2 cellular contexts compared by ENCODE assay signal in the genomic region with DNA sequence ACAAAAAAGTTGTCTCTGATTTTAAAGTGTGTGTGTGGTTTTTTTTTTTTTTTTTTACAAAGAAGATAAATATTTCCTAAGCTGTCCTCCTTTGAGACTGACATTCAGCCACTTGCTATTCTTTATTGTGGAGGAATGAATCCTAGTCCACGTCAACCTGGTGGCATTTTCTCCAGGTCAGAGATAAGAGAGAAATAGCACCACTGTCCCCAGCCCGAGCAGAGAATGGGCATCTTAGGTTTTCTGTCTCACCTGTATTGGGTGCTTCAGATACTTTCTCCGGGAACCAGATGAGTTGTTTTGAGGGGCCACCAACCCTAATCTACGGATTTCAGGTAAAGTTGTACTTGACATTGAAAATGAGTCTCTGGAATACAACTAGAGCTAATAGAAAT.
TF ChIP-seq lines count a peak whose summit lies in the region.

No MANE protein-coding gene starts in this region.

TF ChIP-seq in GM23338, 12 proteins besides CTCF, POLR2A, EP300 and RAD21 (continued from another document):
- TF ChIP-seq, protein P1, sequence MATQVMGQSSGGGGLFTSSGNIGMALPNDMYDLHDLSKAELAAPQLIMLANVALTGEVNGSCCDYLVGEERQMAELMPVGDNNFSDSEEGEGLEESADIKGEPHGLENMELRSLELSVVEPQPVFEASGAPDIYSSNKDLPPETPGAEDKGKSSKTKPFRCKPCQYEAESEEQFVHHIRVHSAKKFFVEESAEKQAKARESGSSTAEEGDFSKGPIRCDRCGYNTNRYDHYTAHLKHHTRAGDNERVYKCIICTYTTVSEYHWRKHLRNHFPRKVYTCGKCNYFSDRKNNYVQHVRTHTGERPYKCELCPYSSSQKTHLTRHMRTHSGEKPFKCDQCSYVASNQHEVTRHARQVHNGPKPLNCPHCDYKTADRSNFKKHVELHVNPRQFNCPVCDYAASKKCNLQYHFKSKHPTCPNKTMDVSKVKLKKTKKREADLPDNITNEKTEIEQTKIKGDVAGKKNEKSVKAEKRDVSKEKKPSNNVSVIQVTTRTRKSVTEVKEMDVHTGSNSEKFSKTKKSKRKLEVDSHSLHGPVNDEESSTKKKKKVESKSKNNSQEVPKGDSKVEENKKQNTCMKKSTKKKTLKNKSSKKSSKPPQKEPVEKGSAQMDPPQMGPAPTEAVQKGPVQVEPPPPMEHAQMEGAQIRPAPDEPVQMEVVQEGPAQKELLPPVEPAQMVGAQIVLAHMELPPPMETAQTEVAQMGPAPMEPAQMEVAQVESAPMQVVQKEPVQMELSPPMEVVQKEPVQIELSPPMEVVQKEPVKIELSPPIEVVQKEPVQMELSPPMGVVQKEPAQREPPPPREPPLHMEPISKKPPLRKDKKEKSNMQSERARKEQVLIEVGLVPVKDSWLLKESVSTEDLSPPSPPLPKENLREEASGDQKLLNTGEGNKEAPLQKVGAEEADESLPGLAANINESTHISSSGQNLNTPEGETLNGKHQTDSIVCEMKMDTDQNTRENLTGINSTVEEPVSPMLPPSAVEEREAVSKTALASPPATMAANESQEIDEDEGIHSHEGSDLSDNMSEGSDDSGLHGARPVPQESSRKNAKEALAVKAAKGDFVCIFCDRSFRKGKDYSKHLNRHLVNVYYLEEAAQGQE (IDR thresholded peaks at IDR 0.05; ENCODE audit: unreplicated experiment), result no peak
- TF ChIP-seq ZNF331 (CRISPR knock-in tag; IDR thresholded peaks at IDR 0.05; ENCODE audit: low read depth), result no peak
- TF ChIP-seq NANOG (IDR thresholded peaks at IDR 0.05; ENCODE audit: borderline replicate concordance), result no peak
- TF ChIP-seq EZH2phosphoT487 (IDR thresholded peaks at IDR 0.05; ENCODE audit: unreplicated experiment), result no peak
- TF ChIP-seq, protein P2, sequence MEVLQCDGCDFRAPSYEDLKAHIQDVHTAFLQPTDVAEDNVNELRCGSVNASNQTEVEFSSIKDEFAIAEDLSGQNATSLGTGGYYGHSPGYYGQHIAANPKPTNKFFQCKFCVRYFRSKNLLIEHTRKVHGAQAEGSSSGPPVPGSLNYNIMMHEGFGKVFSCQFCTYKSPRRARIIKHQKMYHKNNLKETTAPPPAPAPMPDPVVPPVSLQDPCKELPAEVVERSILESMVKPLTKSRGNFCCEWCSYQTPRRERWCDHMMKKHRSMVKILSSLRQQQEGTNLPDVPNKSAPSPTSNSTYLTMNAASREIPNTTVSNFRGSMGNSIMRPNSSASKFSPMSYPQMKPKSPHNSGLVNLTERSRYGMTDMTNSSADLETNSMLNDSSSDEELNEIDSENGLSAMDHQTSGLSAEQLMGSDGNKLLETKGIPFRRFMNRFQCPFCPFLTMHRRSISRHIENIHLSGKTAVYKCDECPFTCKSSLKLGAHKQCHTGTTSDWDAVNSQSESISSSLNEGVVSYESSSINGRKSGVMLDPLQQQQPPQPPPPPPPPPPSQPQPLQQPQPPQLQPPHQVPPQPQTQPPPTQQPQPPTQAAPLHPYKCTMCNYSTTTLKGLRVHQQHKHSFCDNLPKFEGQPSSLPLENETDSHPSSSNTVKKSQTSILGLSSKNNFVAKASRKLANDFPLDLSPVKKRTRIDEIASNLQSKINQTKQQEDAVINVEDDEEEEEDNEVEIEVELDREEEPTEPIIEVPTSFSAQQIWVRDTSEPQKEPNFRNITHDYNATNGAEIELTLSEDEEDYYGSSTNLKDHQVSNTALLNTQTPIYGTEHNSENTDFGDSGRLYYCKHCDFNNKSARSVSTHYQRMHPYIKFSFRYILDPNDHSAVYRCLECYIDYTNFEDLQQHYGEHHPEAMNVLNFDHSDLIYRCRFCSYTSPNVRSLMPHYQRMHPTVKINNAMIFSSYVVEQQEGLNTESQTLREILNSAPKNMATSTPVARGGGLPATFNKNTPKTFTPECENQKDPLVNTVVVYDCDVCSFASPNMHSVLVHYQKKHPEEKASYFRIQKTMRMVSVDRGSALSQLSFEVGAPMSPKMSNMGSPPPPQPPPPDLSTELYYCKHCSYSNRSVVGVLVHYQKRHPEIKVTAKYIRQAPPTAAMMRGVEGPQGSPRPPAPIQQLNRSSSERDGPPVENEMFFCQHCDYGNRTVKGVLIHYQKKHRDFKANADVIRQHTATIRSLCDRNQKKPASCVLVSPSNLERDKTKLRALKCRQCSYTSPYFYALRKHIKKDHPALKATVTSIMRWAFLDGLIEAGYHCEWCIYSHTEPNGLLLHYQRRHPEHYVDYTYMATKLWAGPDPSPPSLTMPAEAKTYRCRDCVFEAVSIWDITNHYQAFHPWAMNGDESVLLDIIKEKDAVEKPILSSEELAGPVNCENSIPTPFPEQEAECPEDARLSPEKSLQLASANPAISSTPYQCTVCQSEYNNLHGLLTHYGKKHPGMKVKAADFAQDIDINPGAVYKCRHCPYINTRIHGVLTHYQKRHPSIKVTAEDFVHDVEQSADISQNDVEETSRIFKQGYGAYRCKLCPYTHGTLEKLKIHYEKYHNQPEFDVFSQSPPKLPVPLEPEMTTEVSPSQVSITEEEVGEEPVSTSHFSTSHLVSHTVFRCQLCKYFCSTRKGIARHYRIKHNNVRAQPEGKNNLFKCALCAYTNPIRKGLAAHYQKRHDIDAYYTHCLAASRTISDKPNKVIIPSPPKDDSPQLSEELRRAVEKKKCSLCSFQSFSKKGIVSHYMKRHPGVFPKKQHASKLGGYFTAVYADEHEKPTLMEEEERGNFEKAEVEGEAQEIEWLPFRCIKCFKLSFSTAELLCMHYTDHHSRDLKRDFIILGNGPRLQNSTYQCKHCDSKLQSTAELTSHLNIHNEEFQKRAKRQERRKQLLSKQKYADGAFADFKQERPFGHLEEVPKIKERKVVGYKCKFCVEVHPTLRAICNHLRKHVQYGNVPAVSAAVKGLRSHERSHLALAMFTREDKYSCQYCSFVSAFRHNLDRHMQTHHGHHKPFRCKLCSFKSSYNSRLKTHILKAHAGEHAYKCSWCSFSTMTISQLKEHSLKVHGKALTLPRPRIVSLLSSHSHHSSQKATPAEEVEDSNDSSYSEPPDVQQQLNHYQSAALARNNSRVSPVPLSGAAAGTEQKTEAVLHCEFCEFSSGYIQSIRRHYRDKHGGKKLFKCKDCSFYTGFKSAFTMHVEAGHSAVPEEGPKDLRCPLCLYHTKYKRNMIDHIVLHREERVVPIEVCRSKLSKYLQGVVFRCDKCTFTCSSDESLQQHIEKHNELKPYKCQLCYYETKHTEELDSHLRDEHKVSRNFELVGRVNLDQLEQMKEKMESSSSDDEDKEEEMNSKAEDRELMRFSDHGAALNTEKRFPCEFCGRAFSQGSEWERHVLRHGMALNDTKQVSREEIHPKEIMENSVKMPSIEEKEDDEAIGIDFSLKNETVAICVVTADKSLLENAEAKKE (CRISPR knock-in tag; IDR thresholded peaks at IDR 0.05), result no peak
- TF ChIP-seq EZH2 (IDR thresholded peaks at IDR 0.05; ENCODE audit: low read depth, unreplicated experiment), result no peak
- TF ChIP-seq ZNF114 (CRISPR knock-in tag; IDR thresholded peaks at IDR 0.05), result no peak
TF ChIP-seq in GM23338: peak in this region for 0.

TF ChIP-seq in WTC11, 78 proteins besides CTCF, POLR2A, EP300 and RAD21 (continued from another document):
- TF ChIP-seq, protein P3, sequence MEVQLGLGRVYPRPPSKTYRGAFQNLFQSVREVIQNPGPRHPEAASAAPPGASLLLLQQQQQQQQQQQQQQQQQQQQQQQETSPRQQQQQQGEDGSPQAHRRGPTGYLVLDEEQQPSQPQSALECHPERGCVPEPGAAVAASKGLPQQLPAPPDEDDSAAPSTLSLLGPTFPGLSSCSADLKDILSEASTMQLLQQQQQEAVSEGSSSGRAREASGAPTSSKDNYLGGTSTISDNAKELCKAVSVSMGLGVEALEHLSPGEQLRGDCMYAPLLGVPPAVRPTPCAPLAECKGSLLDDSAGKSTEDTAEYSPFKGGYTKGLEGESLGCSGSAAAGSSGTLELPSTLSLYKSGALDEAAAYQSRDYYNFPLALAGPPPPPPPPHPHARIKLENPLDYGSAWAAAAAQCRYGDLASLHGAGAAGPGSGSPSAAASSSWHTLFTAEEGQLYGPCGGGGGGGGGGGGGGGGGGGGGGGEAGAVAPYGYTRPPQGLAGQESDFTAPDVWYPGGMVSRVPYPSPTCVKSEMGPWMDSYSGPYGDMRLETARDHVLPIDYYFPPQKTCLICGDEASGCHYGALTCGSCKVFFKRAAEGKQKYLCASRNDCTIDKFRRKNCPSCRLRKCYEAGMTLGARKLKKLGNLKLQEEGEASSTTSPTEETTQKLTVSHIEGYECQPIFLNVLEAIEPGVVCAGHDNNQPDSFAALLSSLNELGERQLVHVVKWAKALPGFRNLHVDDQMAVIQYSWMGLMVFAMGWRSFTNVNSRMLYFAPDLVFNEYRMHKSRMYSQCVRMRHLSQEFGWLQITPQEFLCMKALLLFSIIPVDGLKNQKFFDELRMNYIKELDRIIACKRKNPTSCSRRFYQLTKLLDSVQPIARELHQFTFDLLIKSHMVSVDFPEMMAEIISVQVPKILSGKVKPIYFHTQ (CRISPR knock-in tag; IDR thresholded peaks at IDR 0.05), result no peak
- no peak for TF ChIP-seq RORB (CRISPR knock-in tag; IDR thresholded peaks at IDR 0.05)
- TF ChIP-seq, protein P4, sequence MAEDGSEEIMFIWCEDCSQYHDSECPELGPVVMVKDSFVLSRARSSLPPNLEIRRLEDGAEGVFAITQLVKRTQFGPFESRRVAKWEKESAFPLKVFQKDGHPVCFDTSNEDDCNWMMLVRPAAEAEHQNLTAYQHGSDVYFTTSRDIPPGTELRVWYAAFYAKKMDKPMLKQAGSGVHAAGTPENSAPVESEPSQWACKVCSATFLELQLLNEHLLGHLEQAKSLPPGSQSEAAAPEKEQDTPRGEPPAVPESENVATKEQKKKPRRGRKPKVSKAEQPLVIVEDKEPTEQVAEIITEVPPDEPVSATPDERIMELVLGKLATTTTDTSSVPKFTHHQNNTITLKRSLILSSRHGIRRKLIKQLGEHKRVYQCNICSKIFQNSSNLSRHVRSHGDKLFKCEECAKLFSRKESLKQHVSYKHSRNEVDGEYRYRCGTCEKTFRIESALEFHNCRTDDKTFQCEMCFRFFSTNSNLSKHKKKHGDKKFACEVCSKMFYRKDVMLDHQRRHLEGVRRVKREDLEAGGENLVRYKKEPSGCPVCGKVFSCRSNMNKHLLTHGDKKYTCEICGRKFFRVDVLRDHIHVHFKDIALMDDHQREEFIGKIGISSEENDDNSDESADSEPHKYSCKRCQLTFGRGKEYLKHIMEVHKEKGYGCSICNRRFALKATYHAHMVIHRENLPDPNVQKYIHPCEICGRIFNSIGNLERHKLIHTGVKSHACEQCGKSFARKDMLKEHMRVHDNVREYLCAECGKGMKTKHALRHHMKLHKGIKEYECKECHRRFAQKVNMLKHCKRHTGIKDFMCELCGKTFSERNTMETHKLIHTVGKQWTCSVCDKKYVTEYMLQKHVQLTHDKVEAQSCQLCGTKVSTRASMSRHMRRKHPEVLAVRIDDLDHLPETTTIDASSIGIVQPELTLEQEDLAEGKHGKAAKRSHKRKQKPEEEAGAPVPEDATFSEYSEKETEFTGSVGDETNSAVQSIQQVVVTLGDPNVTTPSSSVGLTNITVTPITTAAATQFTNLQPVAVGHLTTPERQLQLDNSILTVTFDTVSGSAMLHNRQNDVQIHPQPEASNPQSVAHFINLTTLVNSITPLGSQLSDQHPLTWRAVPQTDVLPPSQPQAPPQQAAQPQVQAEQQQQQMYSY (CRISPR knock-in tag; IDR thresholded peaks at IDR 0.05), result no peak
